Comparison of ENCODE assay signal across 29 cellular contexts in the genomic region with DNA sequence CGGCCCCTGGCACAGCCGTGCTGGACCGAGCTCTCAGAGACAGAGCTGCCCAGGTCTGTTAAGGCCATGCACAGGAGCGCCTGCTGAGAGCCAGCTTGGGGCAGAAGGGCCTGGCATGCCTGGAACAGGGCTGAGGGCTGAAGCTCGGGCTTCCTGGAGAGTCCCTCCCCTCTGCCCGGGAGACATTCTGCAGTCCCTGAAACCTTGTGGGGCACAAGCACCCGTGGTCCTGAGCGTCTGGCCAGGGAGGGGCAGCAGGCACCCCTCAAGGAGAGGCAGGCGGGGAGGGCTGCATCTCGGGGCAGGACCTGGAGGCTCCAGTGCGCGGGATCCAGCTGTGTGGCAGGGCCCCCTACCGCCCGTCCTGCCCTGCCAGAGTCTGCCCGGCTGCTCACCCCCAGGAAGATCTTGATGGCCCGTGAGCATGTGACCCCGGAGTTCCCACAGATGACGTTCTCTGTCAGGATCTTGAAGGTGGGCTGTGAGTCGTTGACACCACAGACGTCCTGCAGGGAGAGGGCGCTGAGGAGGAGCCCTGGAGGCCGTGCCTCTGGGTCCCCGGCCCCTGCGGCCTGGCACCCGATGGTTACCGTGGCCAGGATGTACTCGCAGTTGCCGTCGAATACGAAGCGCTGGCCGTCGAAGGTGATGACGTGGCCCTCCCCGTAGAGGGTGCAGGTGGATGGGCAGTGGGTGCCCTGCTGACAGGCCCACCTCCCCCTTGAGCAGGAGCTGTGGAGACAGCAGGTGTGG. TPM values are rescaled to one million over a fixed set of nuclear protein-coding genes. Genes with fewer than 3 reads are reported as not detected.
"Had no signal": no experiment of that assay in that cellular context is flagged by ENCODE, and none has a peak within 500 bp of the region (broad histone marks: within the 10 kb centered on the region; RNA-seq: fewer than 3 reads in every experiment).

No MANE protein-coding gene starts in this region.

- H3K27ac ChIP-seq: esophagus squamous epithelium, gastroesophageal sphincter, hepatocyte, ovary, right lobe of liver, spleen, testis, transverse colon had no signal

- H3K27me3 ChIP-seq: gastroesophageal sphincter, hepatocyte, ovary, right lobe of liver, spleen, testis had no signal

- ATAC-seq: effector memory CD8-positive, alpha-beta T cell; gastroesophageal sphincter; left cardiac atrium; naive thymus-derived CD8-positive, alpha-beta T cell; stimulated activated naive B cell treated with anti-CD40 and anti-IgM and Interleukin-4, amounts not matched to agents 10 μg/mL and 1 μg/mL and 100 μg/mL, for 72 hours had no signal

- H3K79me2 ChIP-seq: hepatocyte had no signal

- DNase-seq: cerebellar nuclear complex; effector memory CD8-positive, alpha-beta T cell; esophagus squamous epithelium; foreskin fibroblast; kidney; left cardiac atrium; naive thymus-derived CD8-positive, alpha-beta T cell; nucleus accumbens; ovary; right lobe of liver; spleen; stimulated activated CD4-positive, alpha-beta T cell treated with anti-CD3 and anti-CD28 coated beads, Interleukin-15, amount 100 ng/mL, for 24 hours; stimulated activated CD4-positive, alpha-beta T cell treated with anti-CD3 and anti-CD28 coated beads, Interleukin-1b, Interleukin-23, amount 100 ng/mL, for 48 hours; stimulated activated CD4-positive, alpha-beta T cell treated with anti-CD3 and anti-CD28 coated beads, Interleukin-4, amount 100 ng/mL, for 4 hours; stimulated activated naive B cell treated with anti-CD40 and anti-IgM and Interleukin-4, amounts not matched to agents 10 μg/mL and 1 μg/mL and 100 μg/mL, for 72 hours; stimulated activated naive CD8-positive, alpha-beta T cell treated with anti-CD3 and anti-CD28 coated beads, Interleukin-15, amount 100 ng/mL, for 72 hours; testis; transverse colon had no signal

- H3K4me3 ChIP-seq: esophagus squamous epithelium, gastroesophageal sphincter, hepatocyte, ovary, right lobe of liver, spleen, testis, transverse colon had no signal

- H3K9me3 ChIP-seq: esophagus squamous epithelium, gastroesophageal sphincter, ovary, right lobe of liver, spleen, testis, transverse colon had no signal

- H3K4me1 ChIP-seq: esophagus squamous epithelium, gastroesophageal sphincter, right lobe of liver, testis, transverse colon had no signal

- H3K36me3 ChIP-seq: esophagus squamous epithelium, ovary, right lobe of liver, transverse colon had no signal

- H3K4me2 ChIP-seq: hepatocyte had no signal

- H2AFZ ChIP-seq: hepatocyte had no signal

RNA-seq across cellular contexts. Expression of gene MUC6, which starts 10.9 kb away (rescaled TPM):
- total RNA-seq: epithelial cell of proximal tubule; hepatocyte; left cardiac atrium; lung microvascular endothelial cell; mesenteric fat pad; naive thymus-derived CD8-positive, alpha-beta T cell; neural crest cell; posterior vena cava; subcutaneous adipose tissue; transverse colon; ureter had no signal
- polyA plus RNA-seq: hepatocyte; naive thymus-derived CD8-positive, alpha-beta T cell had no signal

RNA-seq across cellular contexts. Expression of gene MUC2, which starts 49.1 kb away (rescaled TPM):
- total RNA-seq: epithelial cell of proximal tubule; kidney; liver; lung microvascular endothelial cell; mononuclear cell; naive thymus-derived CD8-positive, alpha-beta T cell; neural crest cell had no signal
- polyA plus RNA-seq: naive thymus-derived CD8-positive, alpha-beta T cell had no signal
